ENCODE assay signal across 9 cellular contexts in genomic region chr11:34261820-34262219, GRCh38.
"Had no signal": no experiment of that assay in that cellular context is flagged by ENCODE, and none has a peak within 500 bp of the region (broad histone marks: within the 10 kb centered on the region; RNA-seq: fewer than 3 reads in every experiment).

No MANE protein-coding gene starts in this region.

- DNase-seq: activated naive CD4-positive, alpha-beta T cell; colonic mucosa; effector CD4-positive, alpha-beta T cell; sigmoid colon; spleen; T-cell; T-helper 9 cell had no signal

- H3K27ac ChIP-seq: ascending aorta, colonic mucosa, esophagus muscularis mucosa, sigmoid colon, spleen had no signal
